Comparison of ENCODE assay signal across 17 cellular contexts in the genomic region with DNA sequence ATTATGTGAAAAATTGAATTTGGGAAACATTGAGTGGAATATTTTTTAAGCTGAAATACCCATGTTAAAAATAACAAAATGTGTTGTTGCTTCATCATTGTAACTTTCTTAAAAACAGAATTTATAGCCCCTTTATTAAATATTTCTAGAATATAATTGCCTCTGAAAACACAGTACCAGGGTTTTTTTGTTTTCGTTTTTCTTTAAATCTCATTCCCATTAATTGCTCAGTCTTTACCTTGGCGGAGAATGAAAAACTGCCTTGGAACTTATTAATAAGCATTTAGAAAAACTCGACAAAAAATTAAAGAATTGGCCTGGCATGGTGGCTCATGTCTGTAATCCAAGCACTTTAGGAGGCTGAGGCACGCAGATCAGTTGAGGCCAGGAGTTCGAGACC.
"Had no signal": no experiment of that assay in that cellular context is flagged by ENCODE, and none has a peak within 500 bp of the region (broad histone marks: within the 10 kb centered on the region; RNA-seq: fewer than 3 reads in every experiment).

No MANE protein-coding gene starts in this region.

- ATAC-seq: activated CD8-positive, alpha-beta T cell treated with anti-CD3 and anti-CD28 coated beads for 36 hours; activated T-helper 17 cell treated with anti-CD3 and anti-CD28 coated beads, Interleukin-2, amount 50 U/mL, for 72 hours; left lobe of liver had no signal

- DNase-seq: activated B cell treated with CpG ODN at 0.5 μM for 24 hours; activated CD4-positive, alpha-beta T cell treated with anti-CD3 and anti-CD28 coated beads for 48 hours; activated CD8-positive, alpha-beta T cell treated with anti-CD3 and anti-CD28 coated beads for 36 hours; activated naive CD4-positive, alpha-beta T cell; activated naive CD8-positive, alpha-beta T cell treated with anti-CD3 and anti-CD28 coated beads for 36 hours; activated T-cell treated with anti-CD3 and anti-CD28 coated beads, Interleukin-2, amount 50 U/mL, for 1 hour; amniotic stem cell; central memory CD4-positive, alpha-beta T cell; occipital lobe; retina; stimulated activated CD4-positive, alpha-beta T cell treated with anti-CD3 and anti-CD28 coated beads, Interleukin-1b, Interleukin-23, amount 100 ng/mL, for 48 hours; stimulated activated CD8-positive, alpha-beta memory T cell treated with anti-CD3 and anti-CD28 coated beads, Interleukin-4, amount 100 ng/mL, for 48 hours; stimulated activated naive CD4-positive, alpha-beta T cell; T-helper 1 cell; T-helper 9 cell had no signal
